In genomic region chr14:80298491-80299017, GRCh38 we compare ENCODE assay signal across 24 cellular contexts.
"Had no signal": no experiment of that assay in that cellular context is flagged by ENCODE, and none has a peak within 500 bp of the region (broad histone marks: within the 10 kb centered on the region; RNA-seq: fewer than 3 reads in every experiment).

No MANE protein-coding gene starts in this region.

- H3K4me1 Mint-ChIP-seq: endodermal cell, mesothelial cell of epicardium, naive B cell had no signal

- H3K4me3 ChIP-seq: colonic mucosa, esophagus squamous epithelium, gastrocnemius medialis, heart right ventricle, left lung, lower lobe of right lung, mucosa of descending colon had no signal

- H3K27me3 ChIP-seq: colonic mucosa, esophagus squamous epithelium, gastrocnemius medialis, heart right ventricle, left lung had no signal

- ATAC-seq: effector memory CD8-positive, alpha-beta T cell; esophagus mucosa; gastrocnemius medialis; heart right ventricle; left lung; left ventricle myocardium superior; lower lobe of right lung; mucosa of descending colon had no signal

- H3K4me1 ChIP-seq: colonic mucosa, esophagus squamous epithelium, gastrocnemius medialis, heart right ventricle, left lung, lower lobe of right lung had no signal

- H3K4me3 Mint-ChIP-seq: dendritic cell treated with granulocyte-macrophage colony-stimulating factor and Interleukin-4, amounts not matched to agents 40 ng/mL and 50 ng/mL, for 4 days; effector memory CD8-positive, alpha-beta T cell; endodermal cell; mesothelial cell of epicardium; naive B cell had no signal

- H3K9me3 ChIP-seq: colonic mucosa, esophagus squamous epithelium, gastrocnemius medialis, mucosa of descending colon had no signal

- DNase-seq: colonic mucosa; cortex of kidney; effector CD8-positive, alpha-beta T cell; effector memory CD8-positive, alpha-beta T cell; endodermal cell; erythroblast; esophagus squamous epithelium; foreskin fibroblast; foreskin melanocyte; gastrocnemius medialis; glutamatergic neuron; heart right ventricle; hippocampal formation; left cardiac atrium; left lung; left ventricle myocardium superior; lower lobe of right lung; mesenchymal stem cell; mucosa of descending colon; naive B cell had no signal

- H3K36me3 Mint-ChIP-seq: mesothelial cell of epicardium, naive B cell had no signal

- H3K27ac ChIP-seq: colonic mucosa, epithelial cell of prostate, esophagus squamous epithelium, gastrocnemius medialis, heart right ventricle, left lung, lower lobe of right lung had no signal

- H3K27ac Mint-ChIP-seq: dendritic cell treated with granulocyte-macrophage colony-stimulating factor and Interleukin-4, amounts not matched to agents 40 ng/mL and 50 ng/mL, for 4 days; effector memory CD8-positive, alpha-beta T cell; endodermal cell; mesothelial cell of epicardium; naive B cell had no signal

- H3K27me3 Mint-ChIP-seq: dendritic cell treated with granulocyte-macrophage colony-stimulating factor and Interleukin-4, amounts not matched to agents 40 ng/mL and 50 ng/mL, for 4 days; effector memory CD8-positive, alpha-beta T cell; naive B cell had no signal

- H3K36me3 ChIP-seq: colonic mucosa, esophagus squamous epithelium, gastrocnemius medialis, heart right ventricle, left lung, lower lobe of right lung had no signal
